1 cellular context compared by ENCODE assay signal in genomic region chr12:107317751-107318553, GRCh38.
TF ChIP-seq lines count a peak whose summit lies in the region.

No MANE protein-coding gene starts in this region.

TF ChIP-seq in HEK293, 187 proteins besides CTCF, POLR2A, EP300 and RAD21 (continued from another document):
- TF ChIP-seq ZBTB11 (tag by site-specific recombination; conservative IDR thresholded peaks at IDR 0.05; ENCODE audit: low read depth) (no peak; the same call in 1 of the 2 replicates), SETDB1 (IDR thresholded peaks at IDR 0.05; ENCODE audit: insufficient read length, low read length) (no peak), ZNF2 (tag by site-specific recombination; IDR thresholded peaks at IDR 0.05) (no peak), ZNF16 (tag by site-specific recombination; IDR thresholded peaks at IDR 0.05; ENCODE audit: low read depth) (no peak), ZNF148 (tag by site-specific recombination; IDR thresholded peaks at IDR 0.05; ENCODE audit: borderline replicate concordance) (no peak), PRDM10 (tag by site-specific recombination; IDR thresholded peaks at IDR 0.05) (peak; percentile 92), ZNF362 (tag by site-specific recombination; IDR thresholded peaks at IDR 0.05) (peak; percentile 96), ZNF23 (tag by site-specific recombination; IDR thresholded peaks at IDR 0.05; ENCODE audit: borderline replicate concordance) (no peak), GFI1B (tag by site-specific recombination; IDR thresholded peaks at IDR 0.05) (no peak), ZNF76 (tag by site-specific recombination; IDR thresholded peaks at IDR 0.05; ENCODE audit: borderline replicate concordance, low read depth) (no peak), ZXDB (tag by site-specific recombination; IDR thresholded peaks at IDR 0.05) (peak; percentile 37; the same call in 1 of the 2 replicates), ZNF645 (tag by site-specific recombination; IDR thresholded peaks at IDR 0.05) (no peak; the same call in 1 of the 2 replicates), ZNF555 (tag by site-specific recombination; conservative IDR thresholded peaks at IDR 0.05) (no peak), KLF9 (tag by site-specific recombination; IDR thresholded peaks at IDR 0.05; ENCODE audit: low read depth) (peak; percentile 97), ZNF513 (tag by site-specific recombination; IDR thresholded peaks at IDR 0.05) (no peak), ZNF600 (tag by site-specific recombination; IDR thresholded peaks at IDR 0.05) (peak; percentile 59), ZNF157 (tag by site-specific recombination; IDR thresholded peaks at IDR 0.05) (no peak), SP3 (tag by site-specific recombination; IDR thresholded peaks at IDR 0.05) (peak; percentile 81), KLF10 (tag by site-specific recombination; IDR thresholded peaks at IDR 0.05) (peak; percentile 24; the same call in 1 of the 2 replicates), KLF8 (tag by site-specific recombination; IDR thresholded peaks at IDR 0.05) (peak; percentile 82), ZNF837 (tag by site-specific recombination; IDR thresholded peaks at IDR 0.05) (no peak), SALL2 (tag by site-specific recombination; IDR thresholded peaks at IDR 0.05; ENCODE audit: borderline replicate concordance) (no peak), ZNF211 (tag by site-specific recombination; IDR thresholded peaks at IDR 0.05; ENCODE audit: low read depth) (no peak)
